Comparison of ENCODE assay signal across 29 cellular contexts in the genomic region with DNA sequence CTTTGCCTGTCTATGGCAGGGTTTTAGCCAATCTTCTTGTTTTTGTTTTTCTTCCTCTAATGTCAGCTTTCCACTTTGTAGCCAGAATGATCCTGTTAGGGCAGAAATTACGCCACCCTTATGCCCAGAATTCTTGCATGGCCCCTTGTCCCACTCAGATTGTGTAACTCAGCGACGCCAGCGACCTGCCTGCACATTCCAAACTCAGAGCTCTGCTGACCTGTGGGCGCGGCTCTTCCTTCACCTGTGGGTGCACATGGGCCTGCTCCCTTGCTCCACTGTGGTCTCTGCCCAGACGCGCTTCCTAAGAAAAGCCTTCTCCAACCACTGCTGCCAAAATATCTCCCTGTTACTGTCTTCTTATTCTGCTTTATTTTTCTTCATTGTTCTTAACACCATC. TPM values are rescaled to one million over a fixed set of nuclear protein-coding genes. Genes with fewer than 3 reads are reported as not detected.
"Had no signal": no experiment of that assay in that cellular context is flagged by ENCODE, and none has a peak within 500 bp of the region (broad histone marks: within the 10 kb centered on the region; RNA-seq: fewer than 3 reads in every experiment).

No MANE protein-coding gene starts in this region.

- H3K27ac Mint-ChIP-seq: dendritic cell treated with granulocyte-macrophage colony-stimulating factor and Interleukin-4, amounts not matched to agents 40 ng/mL and 50 ng/mL, for 4 days; immature natural killer cell; mesothelial cell of epicardium; natural killer cell treated with Interleukin-12 subunit alpha and Interleukin-12 subunit beta and Interleukin-15 and Interleukin-18, amount 100 ng/mL, for 72 hours; progenitor cell of endocrine pancreas; stimulated activated naive B cell treated with anti-CD40 and anti-IgM and Interleukin-4, amounts not matched to agents 10 μg/mL and 1 μg/mL and 100 μg/mL, for 72 hours; stimulated activated naive CD8-positive, alpha-beta T cell treated with anti-CD3 and anti-CD28 coated beads, Interleukin-15, Interleukin-2, amounts not matched to agents 100 ng/mL and 50 ng/mL, for 24 hours had no signal

- H3K36me3 ChIP-seq: colonic mucosa, esophagus squamous epithelium, neutrophil, right lobe of liver, thoracic aorta, tibial nerve had no signal

- H3K27me3 Mint-ChIP-seq: progenitor cell of endocrine pancreas had no signal

- H3K27me3 ChIP-seq: colonic mucosa, neutrophil, right lobe of liver, tibial nerve had no signal

- DNase-seq: colonic mucosa; effector memory CD4-positive, alpha-beta T cell; erythroblast; esophagus squamous epithelium; hypothalamus; immature natural killer cell; islet precursor cell; kidney glomerular epithelial cell; left colon; left ventricle myocardium superior; mesenchymal stem cell; mucosa of descending colon; naive B cell; right lobe of liver; small intestine; stimulated activated CD4-positive, alpha-beta T cell treated with anti-CD3 and anti-CD28 coated beads, Interleukin-15, amount 100 ng/mL, for 24 hours; stimulated activated CD4-positive, alpha-beta T cell treated with anti-CD3 and anti-CD28 coated beads, Interleukin-2, amount 100 ng/mL, for 48 hours; stimulated activated naive B cell treated with anti-CD40 and anti-IgM and Interleukin-4, amounts not matched to agents 10 μg/mL and 1 μg/mL and 100 μg/mL, for 72 hours had no signal

- H3K4me3 Mint-ChIP-seq: dendritic cell treated with granulocyte-macrophage colony-stimulating factor and Interleukin-4, amounts not matched to agents 40 ng/mL and 50 ng/mL, for 4 days; immature natural killer cell; mesothelial cell of epicardium; naive B cell; natural killer cell treated with Interleukin-12 subunit alpha and Interleukin-12 subunit beta and Interleukin-15 and Interleukin-18, amount 100 ng/mL, for 72 hours; neural crest cell; stimulated activated naive B cell treated with anti-CD40 and anti-IgM and Interleukin-4, amounts not matched to agents 10 μg/mL and 1 μg/mL and 100 μg/mL, for 72 hours; stimulated activated naive CD8-positive, alpha-beta T cell treated with anti-CD3 and anti-CD28 coated beads, Interleukin-15, Interleukin-2, amounts not matched to agents 100 ng/mL and 50 ng/mL, for 24 hours had no signal

- H3K4me1 ChIP-seq: colonic mucosa, esophagus squamous epithelium, parathyroid adenoma, right lobe of liver had no signal

- H3K27ac ChIP-seq: colonic mucosa, esophagus squamous epithelium, neutrophil, parathyroid adenoma, right lobe of liver, thoracic aorta, tibial nerve had no signal

- H3K9me3 ChIP-seq: colonic mucosa, esophagus squamous epithelium, mucosa of descending colon, neutrophil, right lobe of liver, thoracic aorta, tibial nerve had no signal

- H3K36me3 Mint-ChIP-seq: immature natural killer cell; naive B cell; natural killer cell treated with Interleukin-12 subunit alpha and Interleukin-12 subunit beta and Interleukin-15 and Interleukin-18, amount 100 ng/mL, for 72 hours; stimulated activated naive B cell treated with anti-CD40 and anti-IgM and Interleukin-4, amounts not matched to agents 10 μg/mL and 1 μg/mL and 100 μg/mL, for 72 hours had no signal

- ATAC-seq: left colon; left ventricle myocardium superior; mucosa of descending colon; natural killer cell treated with Interleukin-12 subunit alpha and Interleukin-12 subunit beta and Interleukin-15 and Interleukin-18, amount 100 ng/mL, for 72 hours; right lobe of liver; stimulated activated naive B cell treated with anti-CD40 and anti-IgM and Interleukin-4, amounts not matched to agents 10 μg/mL and 1 μg/mL and 100 μg/mL, for 72 hours had no signal

- H3K4me3 ChIP-seq: colonic mucosa, esophagus squamous epithelium, mucosa of descending colon, right lobe of liver, thoracic aorta, tibial nerve had no signal

- H3K9me3 Mint-ChIP-seq: dendritic cell treated with granulocyte-macrophage colony-stimulating factor and Interleukin-4, amounts not matched to agents 40 ng/mL and 50 ng/mL, for 4 days; immature natural killer cell; mesothelial cell of epicardium; naive B cell; natural killer cell treated with Interleukin-12 subunit alpha and Interleukin-12 subunit beta and Interleukin-15 and Interleukin-18, amount 100 ng/mL, for 72 hours; neural crest cell; stimulated activated naive B cell treated with anti-CD40 and anti-IgM and Interleukin-4, amounts not matched to agents 10 μg/mL and 1 μg/mL and 100 μg/mL, for 72 hours; stimulated activated naive CD8-positive, alpha-beta T cell treated with anti-CD3 and anti-CD28 coated beads, Interleukin-15, Interleukin-2, amounts not matched to agents 100 ng/mL and 50 ng/mL, for 24 hours had no signal

RNA-seq across cellular contexts. Expression of gene MED12L, which starts 45.0 kb away (rescaled TPM):
- total RNA-seq: lung microvascular endothelial cell had no signal
